Comparison of ENCODE assay signal across 13 cellular contexts in genomic region chr2:10286216-10287037, GRCh38. TPM values are rescaled to one million over a fixed set of nuclear protein-coding genes. Genes with fewer than 3 reads are reported as not detected.
DNase-seq lines count a peak whose midpoint lies in the region; ATAC-seq, FAIRE-seq and TF ChIP-seq lines count a peak whose summit lies in the region.
"Had no signal": no experiment of that assay in that cellular context is flagged by ENCODE, and none has a peak within 500 bp of the region (broad histone marks: within the 10 kb centered on the region; RNA-seq: fewer than 3 reads in every experiment).

No MANE protein-coding gene starts in this region.

- peak overlapping the region; percentile 52 for H3K27ac ChIP-seq in C4-2B
- H3K27ac ChIP-seq in endothelial cell of umbilical vein (ENCODE audit: insufficient read depth, low read depth, low read length): peak overlapping the region; percentile 22
- H3K27ac ChIP-seq in neuronal stem cell (replicated peaks; ENCODE audit: low read length): no peak overlapping the region

- H4K20me1 ChIP-seq in endothelial cell of umbilical vein (replicated peaks; ENCODE audit: control insufficient read depth, extremely low read depth, insufficient read depth, low read length): no peaks in the 10 kb centered on the region

- H2BK5ac ChIP-seq in neuronal stem cell (ENCODE audit: low read length): peak overlapping the region; percentile 69

- H4K91ac ChIP-seq in neuronal stem cell (ENCODE audit: low read depth, low read length, poor library complexity): no peak overlapping the region

- TF ChIP-seq CTCF in C4-2B (conservative IDR thresholded peaks at IDR 0.05) (no peak), endothelial cell of umbilical vein (IDR thresholded peaks at IDR 0.05; ENCODE audit: extremely low read depth in 1 of 2, insufficient read depth in 1 of 2, low read depth in 1 of 2, low read length in 2 of 2) (no peak)

- no peak for TF ChIP-seq POLR2A in endothelial cell of umbilical vein (IDR thresholded peaks at IDR 0.05; ENCODE audit: low read depth, low read length)

- H2AFZ ChIP-seq in endothelial cell of umbilical vein (ENCODE audit: low read depth, low read length) (peak overlapping the region; percentile 73), neuronal stem cell (ENCODE audit: low read length) (peak overlapping the region; percentile 86)

- H4K8ac ChIP-seq in neuronal stem cell (ENCODE audit: low read depth, low read length): no peak overlapping the region

- BruUV-seq in endothelial cell of umbilical vein (replicated peaks; lab: Mats Ljungman, UMichigan): no TSS peak

- dilution Hi-C loops in endothelial cell of umbilical vein (cut with MboI; ENCODE audit: extremely low pct_ligation_motif_present, low sequenced_read_pairs): no loop called here

- peak overlapping the region; percentile 42 for H2BK12ac ChIP-seq in neuronal stem cell (ENCODE audit: low read length)

- H3K9me3 ChIP-seq in endothelial cell of umbilical vein (replicated peaks; ENCODE audit: control insufficient read depth, insufficient read depth, low read length) (no peaks in the 10 kb centered on the region), neuronal stem cell (replicated peaks in 1 of 2; ENCODE audit: control insufficient read depth in 2 of 2, insufficient read depth in 1 of 2, low read depth in 1 of 2, low read length in 2 of 2) (peaks cover 0 to 3% of the 10 kb centered on the region in 2 donors)

- no CpG with 5 or more reads among the region's 27 CpGs for WGBS in neuronal stem cell (ENCODE audit: extremely low coverage in 2 of 2, insufficient read length in 2 of 2, insufficient replicate concordance in 1 of 2), 2 donors

- DNase-seq in NCI-H2107 treated with DMSO at 0.1 percent for 48 hours (lab: John Stamatoyannopoulos, UW; ENCODE audit: unreplicated experiment): peak; percentile 30
- no peak for DNase-seq in endothelial cell of umbilical vein (ENCODE audit: low read depth, low spot score)
- DNase-seq in neuronal stem cell (ENCODE audit: low spot score): no peak
- no peak for DNase-seq in HCEC 1CT
- DNase-seq: activated naive CD4-positive, alpha-beta T cell treated with anti-CD3 and anti-CD28 coated beads for 36 hours; NCI-H524; stimulated activated naive CD8-positive, alpha-beta T cell treated with anti-CD3 and anti-CD28 coated beads, Interleukin-15, Interleukin-2, amounts not matched to agents 100 U/mL and 50 U/mL, for 24 hours had no signal

- H3K4ac ChIP-seq in neuronal stem cell (ENCODE audit: low read length): no peak overlapping the region

- H3K79me2 ChIP-seq in endothelial cell of umbilical vein (ENCODE audit: control insufficient read depth, insufficient read depth, low read length): no peaks in the 10 kb centered on the region

- H3K9me1 ChIP-seq in endothelial cell of umbilical vein (replicated peaks; ENCODE audit: control insufficient read depth, extremely low read depth, insufficient read depth, low read length): no peaks in the 10 kb centered on the region

- H3K4me1 ChIP-seq in endothelial cell of umbilical vein (ENCODE audit: control insufficient read depth, extremely low read depth, insufficient read depth, low read length) (peaks cover 31% of the 10 kb centered on the region), neuronal stem cell (ENCODE audit: control insufficient read depth in 2 of 2, insufficient read depth in 1 of 2, low read depth in 1 of 2, low read length in 2 of 2) (peaks cover 13 to 16% of the 10 kb centered on the region in 2 donors)

- intact Hi-C loops in endothelial cell of umbilical vein (cut with micrococcal nuclease): no loop called here

- CTCF ChIA-PET in endothelial cell of umbilical vein (lab: Charles Lee): interaction anchor here (1.2 to 4.6 kb wide), 8 partner anchors 9 to 162 kb away, joined by 3 to 23 read pairs (median 6); partner anchors contain the start of gene HPCAL1

- H3K14ac ChIP-seq in neuronal stem cell (ENCODE audit: low read length): peak overlapping the region; percentile 23

- POLR2A ChIA-PET in endothelial cell of umbilical vein (lab: Charles Lee): no interaction called here

- H3K18ac ChIP-seq in neuronal stem cell (ENCODE audit: low read length): peak overlapping the region; percentile 96

- H3K79me1 ChIP-seq in neuronal stem cell (ENCODE audit: low read depth, low read length): peaks cover 2% of the 10 kb centered on the region

- H3K9ac ChIP-seq in endothelial cell of umbilical vein (replicated peaks; ENCODE audit: extremely low read depth, insufficient read depth, low read length): no peak overlapping the region
- H3K9ac ChIP-seq in neuronal stem cell (ENCODE audit: low read depth, low read length, poor library complexity): no peak overlapping the region

- no peak overlapping the region for H3K23ac ChIP-seq in neuronal stem cell (ENCODE audit: low read depth, low read length, poor library complexity)

- H3K27me3 ChIP-seq in endothelial cell of umbilical vein (ENCODE audit: control insufficient read depth in 2 of 2, insufficient read depth in 2 of 2, low read length in 2 of 2) (no peaks in the 10 kb centered on the region), neuronal stem cell (ENCODE audit: control insufficient read depth in 3 of 3, insufficient read depth in 3 of 3, low read depth in 1 of 3, low read length in 3 of 3) (peaks cover 0 to 8% (median 0%) of the 10 kb centered on the region in 3 experiments)

- no peaks in the 10 kb centered on the region for H3K36me3 ChIP-seq in endothelial cell of umbilical vein (ENCODE audit: control insufficient read depth in 2 of 2, extremely low read depth in 1 of 2, insufficient read depth in 2 of 2, low read length in 2 of 2)
- no peaks in the 10 kb centered on the region for H3K36me3 ChIP-seq in neuronal stem cell (replicated peaks in 1 of 2; ENCODE audit: control insufficient read depth in 2 of 2, insufficient read depth in 2 of 2, low read length in 2 of 2)

- peak overlapping the region; percentile 88 for H2BK120ac ChIP-seq in neuronal stem cell (ENCODE audit: low read depth, low read length)

- H3K4me2 ChIP-seq in endothelial cell of umbilical vein (ENCODE audit: insufficient read depth, low read length) (no peak overlapping the region), neuronal stem cell (ENCODE audit: insufficient read depth, low read length, poor library complexity, severe bottlenecking) (no peak overlapping the region)

- H3K4me3 ChIP-seq in endothelial cell of umbilical vein (replicated peaks in 1 of 3; ENCODE audit: insufficient read depth in 1 of 3, low read depth in 1 of 3, low read length in 3 of 3): no peak overlapping the region
- H3K4me3 ChIP-seq in neuronal stem cell (ENCODE audit: low read length in 2 of 2): no peak overlapping the region
- H3K4me3 ChIP-seq: smooth muscle cell had no signal

- no peak for FAIRE-seq in endothelial cell of umbilical vein (lab: Jason Lieb, UNC)
- FAIRE-seq: islet of Langerhans had no signal

- peak overlapping the region; percentile 88 for H2AK5ac ChIP-seq in neuronal stem cell (ENCODE audit: low read depth, low read length)

- ATAC-seq in GM18511 (IDR thresholded peaks at IDR 0.05; ENCODE audit: unreplicated experiment) (no peak), HG03442 (IDR thresholded peaks at IDR 0.05; ENCODE audit: unreplicated experiment) (no peak), HG03469 (IDR thresholded peaks at IDR 0.05; ENCODE audit: unreplicated experiment) (no peak)
- ATAC-seq: stimulated activated naive CD8-positive, alpha-beta T cell treated with anti-CD3 and anti-CD28 coated beads, Interleukin-15, Interleukin-2, amounts not matched to agents 100 U/mL and 50 U/mL, for 24 hours had no signal

- H2BK15ac ChIP-seq in neuronal stem cell (ENCODE audit: low read length): peak overlapping the region; percentile 68

TF ChIP-seq in endothelial cell of umbilical vein, 7 proteins besides CTCF, POLR2A, EP300 and RAD21:
- TF ChIP-seq EZH2 (IDR thresholded peaks at IDR 0.05; ENCODE audit: borderline replicate concordance, low read depth, low read length, severe bottlenecking): no peak
- TF ChIP-seq MAX (IDR thresholded peaks at IDR 0.05; ENCODE audit: insufficient read depth, insufficient read length): no peak
TF ChIP-seq in endothelial cell of umbilical vein: peak in this region for 0.

RNA-seq across cellular contexts. Expression of gene HPCAL1, which starts 16.3 kb away (rescaled TPM):
- 68.1 and 77.4 TPM in 2 replicates for total RNA-seq in endothelial cell of umbilical vein
- 56.5 and 67.3 TPM in 2 replicates for polyA plus RNA-seq in endothelial cell of umbilical vein
- 40.8 and 44.2 TPM in 2 replicates for polyA plus RNA-seq in endothelial cell of umbilical vein (2011; cell fraction: cytosol; rRNA removed)
- 34.7 and 39.6 TPM in 2 replicates for polyA plus RNA-seq in endothelial cell of umbilical vein (2011; cell fraction: nucleus; rRNA removed)
- 79.1 and 104 TPM in 2 replicates for polyA plus RNA-seq in endothelial cell of umbilical vein (2012)
- polyA minus RNA-seq in endothelial cell of umbilical vein: 17.4 and 19.0 TPM in 2 replicates
- polyA minus RNA-seq in endothelial cell of umbilical vein (2011; cell fraction: cytosol; rRNA and poly(A)+ RNA removed): 48.7 TPM
- 8.8 and 14.8 TPM in 2 replicates for polyA minus RNA-seq in endothelial cell of umbilical vein (2011; cell fraction: nucleus; rRNA and poly(A)+ RNA removed)
- 10.7 TPM for polyA plus RNA-seq in neuronal stem cell (2013, experiment 1 of 2)
- polyA plus RNA-seq in neuronal stem cell (2013, experiment 2 of 2): 9.6 TPM
